In the genomic region with DNA sequence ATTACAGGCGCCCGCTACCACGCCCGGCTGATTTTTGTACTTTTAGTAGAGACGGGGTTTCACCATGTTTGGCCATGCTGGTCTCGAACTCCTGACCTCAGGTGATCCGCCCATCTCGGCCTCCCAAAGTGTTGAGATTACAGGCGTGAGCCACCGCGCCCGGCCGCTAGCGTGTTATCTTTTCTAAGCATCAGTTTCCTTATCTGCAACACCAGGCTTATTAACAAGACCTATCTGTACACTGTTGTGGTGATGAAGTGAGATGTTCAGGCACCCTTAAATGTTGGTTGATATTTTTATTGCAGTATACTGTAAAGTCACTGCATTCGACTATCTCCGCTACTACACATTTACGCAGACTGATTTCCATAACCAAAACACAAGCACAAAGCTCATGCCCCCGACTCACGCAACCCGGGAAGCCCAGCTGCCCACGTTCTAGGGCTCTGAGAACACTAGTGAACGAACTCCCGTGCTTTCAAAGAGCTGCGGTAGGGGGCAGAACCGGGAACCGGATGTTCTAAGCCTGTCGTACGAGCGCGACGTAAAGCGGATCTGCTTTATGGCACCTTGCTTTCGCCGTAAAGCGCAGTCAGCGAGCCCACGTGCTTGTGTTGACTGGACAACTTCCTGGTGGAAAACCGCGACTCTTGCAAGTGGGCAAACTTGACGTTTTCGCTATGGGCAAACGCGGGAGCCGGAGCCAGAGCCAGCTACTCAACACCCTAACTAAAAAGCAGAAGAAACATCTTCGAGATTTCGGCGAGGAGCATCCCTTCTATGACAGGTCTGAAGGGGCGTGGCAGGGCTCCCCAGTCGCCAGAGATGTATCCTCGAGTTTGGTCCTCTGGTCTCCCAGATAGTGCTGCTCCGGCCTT, we compare ENCODE assay signal across 8 cellular contexts. TPM values are rescaled to one million over a fixed set of nuclear protein-coding genes. Genes with fewer than 3 reads are reported as not detected.
DNase-seq lines count a peak whose midpoint lies in the region; ATAC-seq, FAIRE-seq and TF ChIP-seq lines count a peak whose summit lies in the region.

A gene with protein sequence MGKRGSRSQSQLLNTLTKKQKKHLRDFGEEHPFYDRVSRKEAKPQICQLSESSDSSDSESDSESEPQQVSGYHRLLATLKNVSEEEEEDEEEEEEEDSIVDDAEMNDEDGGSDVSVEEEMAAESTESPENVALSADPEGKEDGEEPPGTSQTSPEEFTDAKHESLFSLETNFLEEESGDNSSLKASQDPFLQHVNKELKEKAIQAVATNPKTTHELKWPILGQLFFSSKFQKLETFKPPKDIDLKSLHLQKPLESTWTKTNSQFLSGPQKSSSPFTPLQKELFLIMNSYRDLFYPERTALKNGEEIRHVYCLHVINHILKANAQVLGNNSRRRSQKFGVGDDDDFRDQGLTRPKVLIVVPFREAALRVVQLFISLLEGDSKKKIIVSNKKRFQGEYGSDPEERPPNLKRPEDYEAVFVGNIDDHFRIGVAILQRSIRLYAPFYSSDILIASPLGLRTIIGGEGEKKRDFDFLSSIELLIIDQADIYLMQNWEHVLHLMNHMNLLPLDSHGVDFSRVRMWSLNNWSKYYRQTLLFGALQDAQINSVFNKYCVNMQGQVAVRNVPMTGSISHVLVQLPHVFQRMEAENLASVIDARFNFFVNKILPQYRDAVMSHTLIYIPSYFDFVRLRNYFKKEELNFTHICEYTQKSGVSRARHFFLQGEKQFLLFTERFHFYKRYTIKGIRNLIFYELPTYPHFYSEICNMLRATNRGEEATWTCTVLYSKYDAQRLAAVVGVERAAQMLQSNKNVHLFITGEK (plus strand): TSS at position 589 of the 878 bp plus-strand sequence. CDS start 92 bp downstream, at position 681.

- DNase-seq in Ammon's horn (ENCODE audit: low spot score) (peak; percentile 95), NCI-H446 treated with DMSO at 0.1 percent for 48 hours (lab: John Stamatoyannopoulos, UW) (peak; percentile 95), cerebellum (ENCODE audit: low spot score) (peak; percentile 87), kidney (peak; percentile 96)
- DNase-seq in stimulated activated CD4-positive, alpha-beta T cell treated with anti-CD3 and anti-CD28 coated beads, Interleukin-15, amount 100 ng/mL, for 24 hours = peak; percentile 95

- intact Hi-C loops in kidney (cut with DNase I) = no loop called here

- H3K27ac ChIP-seq in kidney (ENCODE audit: low read depth in 2 of 2, low read length in 2 of 2) = peak within 1 kb of the TSS; percentile 46 to 62

- peaks cover 0 to 5% of the 10 kb centered on the region in 2 donors for H3K4me1 ChIP-seq in kidney (ENCODE audit: control insufficient read depth in 1 of 2, insufficient read depth in 1 of 2, low read depth in 1 of 2, low read length in 2 of 2)

- no peak for FAIRE-seq in kidney (lab: Jason Lieb, UNC)

- peak within 1 kb of the TSS in 1 of 2 donors; percentile 47 for H3K9ac ChIP-seq in kidney (ENCODE audit: low read length in 2 of 2)

- TF ChIP-seq CTCF in kidney (IDR thresholded peaks at IDR 0.05; ENCODE audit: borderline replicate concordance, extremely low read depth, insufficient read depth) = peak; percentile 80

- peak within 1 kb of the TSS; percentile 94 to 99 for H3K4me3 ChIP-seq in kidney (ENCODE audit: low read length in 2 of 2)

- peak; percentile 87 for ATAC-seq in GM19043 (IDR thresholded peaks at IDR 0.05; ENCODE audit: low read depth, unreplicated experiment)
- peak; percentile 87 for ATAC-seq in HG03378 (IDR thresholded peaks at IDR 0.05; ENCODE audit: unreplicated experiment)
- peak; percentile 89 to 91 for ATAC-seq in activated CD4-positive, CD25-positive, alpha-beta regulatory T cell treated with anti-CD3 and anti-CD28 coated beads, Interleukin-2, amount 50 U/mL, for 24 hours

- H3K9me3 ChIP-seq in kidney (ENCODE audit: control insufficient read depth in 1 of 2, low read length in 2 of 2) = no peaks in the 10 kb centered on the region

- peaks cover 7 to 8% of the 10 kb centered on the region in 2 donors for H3K36me3 ChIP-seq in kidney (ENCODE audit: control insufficient read depth in 1 of 2, insufficient read depth in 2 of 2, low read length in 2 of 2)

RNA-seq across cellular contexts. Expression of the gene that starts here (rescaled TPM):
- total RNA-seq in cerebellum = 9.7 TPM
- 8.9 TPM for total RNA-seq in kidney
- 2.0 TPM for polyA plus RNA-seq in kidney (ENCODE audit: insufficient read depth, low read depth, low replicate concordance)

Comparison
In these comparisons a context has a peak if more than half of its experiments do, and no peak if none do; other contexts are left out.
1. Peak in every context shown above with its lines: DNase-seq, ATAC-seq, H3K4me3 ChIP-seq and H3K27ac ChIP-seq.